ENCODE assay signal across 22 cellular contexts in the genomic region with DNA sequence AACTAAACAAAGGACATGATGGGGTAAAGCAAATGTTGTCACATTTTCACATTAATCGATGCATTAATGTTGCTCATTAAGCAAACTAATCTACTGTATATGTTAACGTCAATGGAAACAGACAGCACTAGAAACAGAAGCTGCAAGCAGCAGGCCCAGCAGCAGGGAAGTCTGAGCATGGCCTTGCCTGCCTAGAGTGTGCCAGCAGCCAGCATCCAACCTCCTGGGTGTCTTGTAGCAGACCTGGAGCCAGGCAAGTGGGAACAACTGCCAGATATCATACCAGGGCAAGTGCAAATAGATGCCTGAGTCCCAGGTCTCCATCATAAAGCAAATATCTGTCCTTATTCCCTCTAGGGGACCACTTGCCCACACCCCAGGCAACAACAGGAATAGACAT.
DNase-seq lines count a peak whose midpoint lies in the region; TF ChIP-seq lines count a peak whose summit lies in the region.
"Had no signal": no experiment of that assay in that cellular context is flagged by ENCODE, and none has a peak within 500 bp of the region (broad histone marks: within the 10 kb centered on the region; RNA-seq: fewer than 3 reads in every experiment).

No MANE protein-coding gene starts in this region.

- TF ChIP-seq CTCF in esophagus muscularis mucosa (IDR thresholded peaks at IDR 0.05), result no peak
- TF ChIP-seq CTCF in ascending aorta (IDR thresholded peaks at IDR 0.05), result no peak

- H3K27ac Mint-ChIP-seq in CD4-positive, alpha-beta memory T cell, result no peak overlapping the region
- H3K27ac Mint-ChIP-seq: B cell; CD4-positive, alpha-beta T cell; CD8-positive, alpha-beta memory T cell had no signal

- H3K27ac ChIP-seq in esophagus muscularis mucosa (replicated peaks in 1 of 4), result no peak overlapping the region
- no peak overlapping the region for H3K27ac ChIP-seq in CD4-positive, alpha-beta memory T cell (ENCODE audit: low read depth, low read length)
- H3K27ac ChIP-seq in ascending aorta, result no peak overlapping the region
- H3K27ac ChIP-seq: 22Rv1; A549; BLaER1 treated with 17β-estradiol and CSF1 and Interleukin-3, amounts not matched to agents 10 nM and 100 nM; C4-2B had no signal

- 91% methylated on average over 2 of the region's 2 CpGs for WGBS in esophagus muscularis mucosa

- H3K27me3 Mint-ChIP-seq in CD4-positive, alpha-beta memory T cell, result no peaks in the 10 kb centered on the region
- H3K27me3 Mint-ChIP-seq: B cell; CD4-positive, alpha-beta T cell; CD8-positive, alpha-beta memory T cell had no signal

- H3K36me3 Mint-ChIP-seq in CD4-positive, alpha-beta memory T cell, result no peaks in the 10 kb centered on the region
- H3K36me3 Mint-ChIP-seq: CD8-positive, alpha-beta memory T cell had no signal

- DNase-seq in G401 (ENCODE audit: low spot score) (peak; percentile 77), cerebellar cortex (ENCODE audit: low spot score) (peak; percentile 70), esophagus muscularis mucosa (ENCODE audit: extremely low spot score) (peak; percentile 39), NCI-H2196 treated with DMSO at 0.1 percent for 48 hours (lab: John Stamatoyannopoulos, UW; ENCODE audit: unreplicated experiment) (no peak), ascending aorta (ENCODE audit: low spot score in 2 of 2) (no peak)
- DNase-seq in CD4-positive, alpha-beta memory T cell, result no peak
- DNase-seq: AML-193; CD4-positive, alpha-beta T cell; CD8-positive, alpha-beta memory T cell; COR-L47; DMS 273 treated with DMSO at 0.1 percent for 48 hours; DMS153; DMS53; DMS79; DND-41; EL; GF-D8 had no signal

- H3K9me3 Mint-ChIP-seq in CD4-positive, alpha-beta memory T cell, result peaks cover 0 to 6% (median 0%) of the 10 kb centered on the region in 8 donors

- TF ChIP-seq POLR2A in esophagus muscularis mucosa (IDR thresholded peaks at IDR 0.05; ENCODE audit: low read depth), result no peak

- intact Hi-C loops in esophagus muscularis mucosa (cut with DNase I) (no loop called here), ascending aorta (cut with DNase I) (no loop called here)
- intact Hi-C loops in CD4-positive, alpha-beta memory T cell (cut with micrococcal nuclease), result no loop called here

- H3K4me1 ChIP-seq in esophagus muscularis mucosa (no peaks in the 10 kb centered on the region), ascending aorta (no peaks in the 10 kb centered on the region)
- H3K4me1 ChIP-seq in CD4-positive, alpha-beta memory T cell (ENCODE audit: insufficient read depth, low read length), result no peaks in the 10 kb centered on the region
- H3K4me1 ChIP-seq: A549; BLaER1 treated with 17β-estradiol and CSF1 and Interleukin-3, amounts not matched to agents 10 nM and 100 nM had no signal

- H3K27me3 ChIP-seq in esophagus muscularis mucosa, result no peaks in the 10 kb centered on the region
- H3K27me3 ChIP-seq in CD4-positive, alpha-beta memory T cell (ENCODE audit: insufficient read depth, low read length), result no peaks in the 10 kb centered on the region
- no peaks in the 10 kb centered on the region for H3K27me3 ChIP-seq in ascending aorta
- H3K27me3 ChIP-seq: BLaER1 treated with 17β-estradiol and CSF1 and Interleukin-3, amounts not matched to agents 10 nM and 100 nM had no signal

- CTCF ChIA-PET in CD4-positive, alpha-beta memory T cell (lab: Charles Lee; ENCODE audit: partially characterized antibody), result no interaction called here

- in situ Hi-C loops in G401 (cut with HindIII; ENCODE audit: low sequenced_read_pairs), result no loop called here

- H3K9me3 ChIP-seq in esophagus muscularis mucosa (no peaks in the 10 kb centered on the region), ascending aorta (no peaks in the 10 kb centered on the region)
- H3K9me3 ChIP-seq in CD4-positive, alpha-beta memory T cell (ENCODE audit: control insufficient read depth in 1 of 2, low read length in 2 of 2), result no peaks in the 10 kb centered on the region
- H3K9me3 ChIP-seq: A549; BLaER1 treated with 17β-estradiol and CSF1 and Interleukin-3, amounts not matched to agents 10 nM and 100 nM had no signal

- POLR2A ChIA-PET in CD4-positive, alpha-beta memory T cell (lab: Charles Lee; ENCODE audit: partially characterized antibody), result no interaction called here

- H3K4me1 Mint-ChIP-seq in CD4-positive, alpha-beta memory T cell, result no peaks in the 10 kb centered on the region
- H3K4me1 Mint-ChIP-seq: B cell; CD8-positive, alpha-beta memory T cell had no signal

- no peaks in the 10 kb centered on the region for H3K36me3 ChIP-seq in esophagus muscularis mucosa
- no peaks in the 10 kb centered on the region for H3K36me3 ChIP-seq in CD4-positive, alpha-beta memory T cell (ENCODE audit: insufficient read depth, low read length)
- no peaks in the 10 kb centered on the region for H3K36me3 ChIP-seq in ascending aorta
- H3K36me3 ChIP-seq: BLaER1 treated with 17β-estradiol and CSF1 and Interleukin-3, amounts not matched to agents 10 nM and 100 nM had no signal

- no peak overlapping the region for H3K4me3 Mint-ChIP-seq in CD4-positive, alpha-beta memory T cell
- H3K4me3 Mint-ChIP-seq: B cell; CD4-positive, alpha-beta T cell; CD8-positive, alpha-beta memory T cell had no signal

- H3K4me3 ChIP-seq in esophagus muscularis mucosa, result no peak overlapping the region
- H3K4me3 ChIP-seq in CD4-positive, alpha-beta memory T cell (ENCODE audit: low read length in 2 of 2), result no peak overlapping the region
- no peak overlapping the region for H3K4me3 ChIP-seq in ascending aorta
- H3K4me3 ChIP-seq: A549; BLaER1 treated with 17β-estradiol and CSF1 and Interleukin-3, amounts not matched to agents 10 nM and 100 nM had no signal

- TF ChIP-seq EP300 in esophagus muscularis mucosa (IDR thresholded peaks at IDR 0.05), result no peak

Comparison
In these comparisons a context has a peak if more than half of its experiments do, and no peak if none do; other contexts are left out.
1. DNase-seq: peak in G401 (single experiment), cerebellar cortex (single experiment) and esophagus muscularis mucosa (single experiment); none in CD4-positive, alpha-beta memory T cell (0 of 5), NCI-H2196 treated with DMSO at 0.1 percent for 48 hours (single experiment) and ascending aorta (0 of 2).